In the genomic region with DNA sequence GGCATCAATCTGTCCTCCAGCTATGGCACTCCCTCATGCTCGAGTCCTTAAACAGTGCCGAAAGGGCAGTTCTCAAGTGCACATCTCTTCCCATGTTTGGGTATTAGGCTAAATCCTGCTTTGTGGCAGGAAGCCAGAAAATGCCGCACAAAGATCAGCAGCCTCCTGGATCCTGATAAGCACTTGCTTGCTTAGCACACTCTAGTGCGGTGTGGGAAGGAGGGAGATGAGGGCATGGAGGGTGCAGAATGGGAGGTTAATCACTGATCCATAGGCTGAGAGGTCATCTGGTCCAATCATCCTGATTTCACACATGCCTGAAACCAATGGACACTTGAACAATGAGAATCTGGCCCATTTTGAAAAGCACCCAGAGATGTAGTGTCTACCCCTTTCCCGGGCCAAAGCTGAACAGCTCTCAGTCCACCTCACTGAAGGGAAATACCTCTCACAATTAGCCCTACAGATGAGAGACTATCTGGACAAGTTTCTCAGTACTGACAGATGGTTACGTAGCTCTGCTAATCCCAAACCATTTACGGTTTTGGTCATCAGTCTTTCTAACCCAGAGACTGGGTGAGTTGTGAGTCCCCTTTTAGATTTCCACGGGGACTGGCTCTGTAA, we compare ENCODE assay signal across 25 cellular contexts. TPM values are rescaled to one million over a fixed set of nuclear protein-coding genes. Genes with fewer than 3 reads are reported as not detected.
DNase-seq lines count a peak whose midpoint lies in the region; ATAC-seq and TF ChIP-seq lines count a peak whose summit lies in the region.
"Had no signal": no experiment of that assay in that cellular context is flagged by ENCODE, and none has a peak within 500 bp of the region (broad histone marks: within the 10 kb centered on the region; RNA-seq: fewer than 3 reads in every experiment).

No MANE protein-coding gene starts in this region.

- no peak overlapping the region for H2BK5ac ChIP-seq in trophoblast cell (ENCODE audit: low read depth, low read length, poor library complexity)

- H3K9me3 ChIP-seq in BE2C (no peaks in the 10 kb centered on the region), hepatocyte (ENCODE audit: low read depth) (no peaks in the 10 kb centered on the region), trophoblast cell (ENCODE audit: insufficient read depth, low read depth, low read length) (no peaks in the 10 kb centered on the region)
- H3K9me3 ChIP-seq: body of pancreas, pancreas, stomach, thyroid gland, vagina had no signal

- H3K4me2 ChIP-seq in hepatocyte (no peak overlapping the region), trophoblast cell (ENCODE audit: low read length) (no peak overlapping the region)

- H3K4ac ChIP-seq in trophoblast cell (ENCODE audit: low read depth, low read length), result no peak overlapping the region

- H3K27ac ChIP-seq in hepatocyte (no peak overlapping the region), trophoblast cell (ENCODE audit: low read depth, low read length) (no peak overlapping the region)
- H3K27ac ChIP-seq: body of pancreas, pancreas, stomach, thyroid gland, vagina had no signal

- H3K4me1 ChIP-seq in BE2C, result no peaks in the 10 kb centered on the region
- H3K4me1 ChIP-seq in hepatocyte (ENCODE audit: insufficient read depth), result peaks cover 13% of the 10 kb centered on the region
- no peaks in the 10 kb centered on the region for H3K4me1 ChIP-seq in trophoblast cell (ENCODE audit: control insufficient read depth in 1 of 2, insufficient read depth in 2 of 2, low read length in 2 of 2)
- H3K4me1 ChIP-seq: body of pancreas, pancreas, thyroid gland, vagina had no signal

- no peaks in the 10 kb centered on the region for H4K20me1 ChIP-seq in hepatocyte (ENCODE audit: insufficient read depth, poor library complexity, severe bottlenecking)

- H2BK120ac ChIP-seq in trophoblast cell (ENCODE audit: insufficient read depth, low read length, poor library complexity), result no peak overlapping the region

- H2AFZ ChIP-seq in hepatocyte (no peak overlapping the region), trophoblast cell (ENCODE audit: insufficient read depth, low read length, poor library complexity) (no peak overlapping the region)

- H4K8ac ChIP-seq in trophoblast cell (ENCODE audit: low read depth, low read length), result no peak overlapping the region

- no peak overlapping the region for H2AK5ac ChIP-seq in trophoblast cell (ENCODE audit: low read length)

- H3K23ac ChIP-seq in trophoblast cell (ENCODE audit: low read length), result no peak overlapping the region

- DNase-seq in BE2C (peak; percentile 14), DMS79 (lab: John Stamatoyannopoulos, UW) (peak; percentile 5), astrocyte of the hippocampus (ENCODE audit: low read depth, low spot score) (peak; percentile 40), hepatocyte (ENCODE audit: low spot score) (peak; percentile 26), trophoblast cell (no peak)
- DNase-seq: activated CD4-positive, alpha-beta T cell treated with anti-CD3 and anti-CD28 coated beads, Interleukin-2, amount 50 U/mL, for 48 hours; activated CD8-positive, alpha-beta memory T cell treated with anti-CD3 and anti-CD28 coated beads, Interleukin-2, amount 50 U/mL, for 4 hours; activated naive CD4-positive, alpha-beta T cell; body of pancreas; GF-D8; mesendoderm; NCI-H1436; NCI-H774; pancreas; stimulated activated CD4-positive, alpha-beta T cell treated with anti-CD3 and anti-CD28 coated beads, Interleukin-12 subunit alpha, Interleukin-12 subunit beta, amount 100 ng/mL, for 4 hours; stimulated activated CD4-positive, alpha-beta T cell treated with anti-CD3 and anti-CD28 coated beads, Interleukin-2, amount 100 ng/mL, for 48 hours; stomach; thyroid gland had no signal

- ATAC-seq in GM18870 (IDR thresholded peaks at IDR 0.05; ENCODE audit: unreplicated experiment) (no peak), HG03460 (IDR thresholded peaks at IDR 0.05; ENCODE audit: unreplicated experiment) (no peak)
- ATAC-seq: activated CD4-positive, CD25-positive, alpha-beta regulatory T cell treated with anti-CD3 and anti-CD28 coated beads, Interleukin-2, amount 50 U/mL, for 24 hours; body of pancreas; sciatic nerve had no signal

- no peak overlapping the region for H3K18ac ChIP-seq in trophoblast cell (ENCODE audit: low read length)

- no peak overlapping the region for H2BK12ac ChIP-seq in trophoblast cell (ENCODE audit: low read length)

- H3K79me2 ChIP-seq in hepatocyte (no peaks in the 10 kb centered on the region), trophoblast cell (ENCODE audit: control insufficient read depth, insufficient read depth, low read length, poor library complexity) (no peaks in the 10 kb centered on the region)

- H3K14ac ChIP-seq in trophoblast cell (ENCODE audit: low read length), result no peak overlapping the region

- H3K36me3 ChIP-seq in BE2C (no peaks in the 10 kb centered on the region), hepatocyte (replicated peaks; ENCODE audit: insufficient read depth, low read depth) (no peaks in the 10 kb centered on the region), trophoblast cell (ENCODE audit: control insufficient read depth in 1 of 2, insufficient read depth in 2 of 2, low read length in 2 of 2) (peaks cover 10 to 15% of the 10 kb centered on the region in 2 experiments)

- H4K12ac ChIP-seq in trophoblast cell (ENCODE audit: low read depth, low read length), result no peak overlapping the region

- no peaks in the 10 kb centered on the region for H3K27me3 ChIP-seq in BE2C
- H3K27me3 ChIP-seq in hepatocyte, result no peaks in the 10 kb centered on the region
- H3K27me3 ChIP-seq in trophoblast cell (ENCODE audit: insufficient read depth, low read length), result no peaks in the 10 kb centered on the region
- H3K27me3 ChIP-seq: body of pancreas, pancreas, stomach, thyroid gland, vagina had no signal

- H4K91ac ChIP-seq in trophoblast cell (ENCODE audit: low read depth, low read length), result no peak overlapping the region

- TF ChIP-seq CTCF in BE2C (IDR thresholded peaks at IDR 0.05; ENCODE audit: low read depth, low read length) (no peak), hepatocyte (IDR thresholded peaks at IDR 0.05; ENCODE audit: poor library complexity) (no peak)

- no peaks in the 10 kb centered on the region for H3K79me1 ChIP-seq in trophoblast cell (ENCODE audit: low read length)

- no peaks in the 10 kb centered on the region for H3K9me2 ChIP-seq in hepatocyte (replicated peaks; ENCODE audit: insufficient read depth)

- H3K4me3 ChIP-seq in BE2C (ENCODE audit: low read depth, low read length), result no peak overlapping the region
- H3K4me3 ChIP-seq in hepatocyte, result no peak overlapping the region
- no peak overlapping the region for H3K4me3 ChIP-seq in trophoblast cell (ENCODE audit: low read depth, low read length)
- H3K4me3 ChIP-seq: body of pancreas, pancreas, stomach, thyroid gland, vagina had no signal

- H3K9ac ChIP-seq in trophoblast cell (ENCODE audit: low read length), result no peak overlapping the region

- WGBS in hepatocyte (ENCODE audit: low lambda C conversion rate, missing lambda C conversion rate), result 76% methylated on average over 8 of the region's 8 CpGs
- no CpG with 5 or more reads among the region's 8 CpGs for WGBS in trophoblast cell (ENCODE audit: extremely low coverage, insufficient coverage, insufficient read length)

RNA-seq across cellular contexts. Expression of gene CHRM4, which starts 29.8 kb away (rescaled TPM):
- polyA plus RNA-seq in BE2C (2012; ENCODE audit: insufficient read depth, insufficient read length, low read depth), result not detected
- total RNA-seq in hepatocyte, result 0.30 and 0.84 TPM in 2 replicates
- polyA plus RNA-seq in hepatocyte, result 0.30 TPM in 1 of 2 replicates, not detected in the other
- polyA plus RNA-seq in trophoblast cell (2013), result 0.40 and 0.57 TPM in 2 replicates
- total RNA-seq: body of pancreas, fibroblast of lung, RPMI7951, sciatic nerve, vagina had no signal
- polyA plus RNA-seq: stomach had no signal

RNA-seq across cellular contexts. Expression of gene MDK, which starts 39.9 kb away (rescaled TPM):
- polyA plus RNA-seq in BE2C (2012; ENCODE audit: insufficient read depth, insufficient read length, low read depth), result 215 TPM
- 515 and 562 TPM in 2 replicates for total RNA-seq in hepatocyte
- polyA plus RNA-seq in hepatocyte, result 1,225 and 1,549 TPM in 2 replicates
- 2,817 and 2,859 TPM in 2 replicates for polyA plus RNA-seq in trophoblast cell (2013)

Comparison
In these comparisons a context has a peak if more than half of its experiments do, and no peak if none do; other contexts are left out.
1. DNase-seq: peak in BE2C (single experiment), DMS79 (single experiment), astrocyte of the hippocampus (single experiment) and hepatocyte (single experiment); none in trophoblast cell (0 of 2).